ENCODE assay signal across 1 cellular context in the genomic region with DNA sequence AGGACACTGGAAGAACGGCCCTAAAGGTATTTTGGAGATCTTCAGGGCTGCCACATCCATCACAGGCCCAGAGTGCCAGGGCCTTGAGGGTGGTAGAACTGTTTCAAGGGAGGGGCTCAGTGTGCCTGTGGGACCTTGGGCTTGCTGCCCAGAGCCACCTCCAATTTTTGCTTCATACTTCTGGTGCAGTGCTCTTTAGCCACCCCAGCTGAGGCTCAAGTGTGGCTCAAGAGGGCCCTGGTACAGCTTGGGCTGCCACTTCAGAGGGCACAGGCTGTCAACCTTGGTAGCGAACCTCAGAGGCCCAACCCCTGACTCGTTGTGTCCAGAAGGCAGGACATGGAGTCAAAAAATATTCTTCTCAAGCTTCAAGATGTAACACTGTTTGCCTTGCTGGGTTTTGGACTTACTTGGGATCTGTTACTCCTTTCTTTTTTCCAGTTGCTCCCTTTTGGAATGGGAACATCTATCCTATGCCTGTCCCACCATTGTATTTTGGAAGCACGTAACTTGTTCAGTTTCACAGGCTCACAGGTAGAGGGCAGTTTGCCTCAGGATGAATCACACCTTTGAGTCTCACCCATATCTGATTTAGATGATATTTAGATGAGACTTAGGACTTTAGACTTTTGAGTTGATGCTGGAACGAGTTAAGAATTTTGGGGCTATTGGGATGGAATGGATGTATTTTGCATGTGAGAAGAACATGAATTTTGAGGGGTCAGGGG.
TF ChIP-seq lines count a peak whose summit lies in the region.

No MANE protein-coding gene starts in this region.

TF ChIP-seq in HCT116, 20 proteins besides CTCF, POLR2A, EP300 and RAD21:
- TF ChIP-seq CEBPB (IDR thresholded peaks at IDR 0.05; ENCODE audit: low read depth), result no peak
- TF ChIP-seq ZNF274 (IDR thresholded peaks at IDR 0.05; ENCODE audit: low read depth, low read length), result no peak
- TF ChIP-seq, protein P1, sequence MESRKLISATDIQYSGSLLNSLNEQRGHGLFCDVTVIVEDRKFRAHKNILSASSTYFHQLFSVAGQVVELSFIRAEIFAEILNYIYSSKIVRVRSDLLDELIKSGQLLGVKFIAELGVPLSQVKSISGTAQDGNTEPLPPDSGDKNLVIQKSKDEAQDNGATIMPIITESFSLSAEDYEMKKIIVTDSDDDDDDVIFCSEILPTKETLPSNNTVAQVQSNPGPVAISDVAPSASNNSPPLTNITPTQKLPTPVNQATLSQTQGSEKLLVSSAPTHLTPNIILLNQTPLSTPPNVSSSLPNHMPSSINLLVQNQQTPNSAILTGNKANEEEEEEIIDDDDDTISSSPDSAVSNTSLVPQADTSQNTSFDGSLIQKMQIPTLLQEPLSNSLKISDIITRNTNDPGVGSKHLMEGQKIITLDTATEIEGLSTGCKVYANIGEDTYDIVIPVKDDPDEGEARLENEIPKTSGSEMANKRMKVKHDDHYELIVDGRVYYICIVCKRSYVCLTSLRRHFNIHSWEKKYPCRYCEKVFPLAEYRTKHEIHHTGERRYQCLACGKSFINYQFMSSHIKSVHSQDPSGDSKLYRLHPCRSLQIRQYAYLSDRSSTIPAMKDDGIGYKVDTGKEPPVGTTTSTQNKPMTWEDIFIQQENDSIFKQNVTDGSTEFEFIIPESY (IDR thresholded peaks at IDR 0.05; ENCODE audit: extremely low read depth, insufficient replicate concordance, low read length), result no peak
- TF ChIP-seq CBX3 (IDR thresholded peaks at IDR 0.05; ENCODE audit: low read depth), result no peak
- no peak for TF ChIP-seq JUND (IDR thresholded peaks at IDR 0.05)
- no peak for TF ChIP-seq SP1 (IDR thresholded peaks at IDR 0.05; ENCODE audit: low read depth)
- TF ChIP-seq, protein P2, sequence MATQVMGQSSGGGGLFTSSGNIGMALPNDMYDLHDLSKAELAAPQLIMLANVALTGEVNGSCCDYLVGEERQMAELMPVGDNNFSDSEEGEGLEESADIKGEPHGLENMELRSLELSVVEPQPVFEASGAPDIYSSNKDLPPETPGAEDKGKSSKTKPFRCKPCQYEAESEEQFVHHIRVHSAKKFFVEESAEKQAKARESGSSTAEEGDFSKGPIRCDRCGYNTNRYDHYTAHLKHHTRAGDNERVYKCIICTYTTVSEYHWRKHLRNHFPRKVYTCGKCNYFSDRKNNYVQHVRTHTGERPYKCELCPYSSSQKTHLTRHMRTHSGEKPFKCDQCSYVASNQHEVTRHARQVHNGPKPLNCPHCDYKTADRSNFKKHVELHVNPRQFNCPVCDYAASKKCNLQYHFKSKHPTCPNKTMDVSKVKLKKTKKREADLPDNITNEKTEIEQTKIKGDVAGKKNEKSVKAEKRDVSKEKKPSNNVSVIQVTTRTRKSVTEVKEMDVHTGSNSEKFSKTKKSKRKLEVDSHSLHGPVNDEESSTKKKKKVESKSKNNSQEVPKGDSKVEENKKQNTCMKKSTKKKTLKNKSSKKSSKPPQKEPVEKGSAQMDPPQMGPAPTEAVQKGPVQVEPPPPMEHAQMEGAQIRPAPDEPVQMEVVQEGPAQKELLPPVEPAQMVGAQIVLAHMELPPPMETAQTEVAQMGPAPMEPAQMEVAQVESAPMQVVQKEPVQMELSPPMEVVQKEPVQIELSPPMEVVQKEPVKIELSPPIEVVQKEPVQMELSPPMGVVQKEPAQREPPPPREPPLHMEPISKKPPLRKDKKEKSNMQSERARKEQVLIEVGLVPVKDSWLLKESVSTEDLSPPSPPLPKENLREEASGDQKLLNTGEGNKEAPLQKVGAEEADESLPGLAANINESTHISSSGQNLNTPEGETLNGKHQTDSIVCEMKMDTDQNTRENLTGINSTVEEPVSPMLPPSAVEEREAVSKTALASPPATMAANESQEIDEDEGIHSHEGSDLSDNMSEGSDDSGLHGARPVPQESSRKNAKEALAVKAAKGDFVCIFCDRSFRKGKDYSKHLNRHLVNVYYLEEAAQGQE (IDR thresholded peaks at IDR 0.05; ENCODE audit: low read depth), result no peak
- no peak for TF ChIP-seq YY1 (IDR thresholded peaks at IDR 0.05; ENCODE audit: extremely low read depth, insufficient replicate concordance, low read depth, low read length)
- no peak for TF ChIP-seq EGR1 (IDR thresholded peaks at IDR 0.05; ENCODE audit: low read depth)
- no peak for TF ChIP-seq ELF1 (IDR thresholded peaks at IDR 0.05; ENCODE audit: borderline replicate concordance, low read depth)
- TF ChIP-seq SIN3A (IDR thresholded peaks at IDR 0.05; ENCODE audit: low read depth), result no peak
- TF ChIP-seq SRF (IDR thresholded peaks at IDR 0.05; ENCODE audit: low read depth), result no peak
- TF ChIP-seq ZFX (IDR thresholded peaks at IDR 0.05), result no peak
- no peak for TF ChIP-seq POLR2AphosphoS5 (IDR thresholded peaks at IDR 0.05; ENCODE audit: low read depth, low read length)
- no peak for TF ChIP-seq EZH2phosphoT487 (IDR thresholded peaks at IDR 0.05; ENCODE audit: borderline replicate concordance)
